ENCODE assay signal across 28 cellular contexts in the genomic region with DNA sequence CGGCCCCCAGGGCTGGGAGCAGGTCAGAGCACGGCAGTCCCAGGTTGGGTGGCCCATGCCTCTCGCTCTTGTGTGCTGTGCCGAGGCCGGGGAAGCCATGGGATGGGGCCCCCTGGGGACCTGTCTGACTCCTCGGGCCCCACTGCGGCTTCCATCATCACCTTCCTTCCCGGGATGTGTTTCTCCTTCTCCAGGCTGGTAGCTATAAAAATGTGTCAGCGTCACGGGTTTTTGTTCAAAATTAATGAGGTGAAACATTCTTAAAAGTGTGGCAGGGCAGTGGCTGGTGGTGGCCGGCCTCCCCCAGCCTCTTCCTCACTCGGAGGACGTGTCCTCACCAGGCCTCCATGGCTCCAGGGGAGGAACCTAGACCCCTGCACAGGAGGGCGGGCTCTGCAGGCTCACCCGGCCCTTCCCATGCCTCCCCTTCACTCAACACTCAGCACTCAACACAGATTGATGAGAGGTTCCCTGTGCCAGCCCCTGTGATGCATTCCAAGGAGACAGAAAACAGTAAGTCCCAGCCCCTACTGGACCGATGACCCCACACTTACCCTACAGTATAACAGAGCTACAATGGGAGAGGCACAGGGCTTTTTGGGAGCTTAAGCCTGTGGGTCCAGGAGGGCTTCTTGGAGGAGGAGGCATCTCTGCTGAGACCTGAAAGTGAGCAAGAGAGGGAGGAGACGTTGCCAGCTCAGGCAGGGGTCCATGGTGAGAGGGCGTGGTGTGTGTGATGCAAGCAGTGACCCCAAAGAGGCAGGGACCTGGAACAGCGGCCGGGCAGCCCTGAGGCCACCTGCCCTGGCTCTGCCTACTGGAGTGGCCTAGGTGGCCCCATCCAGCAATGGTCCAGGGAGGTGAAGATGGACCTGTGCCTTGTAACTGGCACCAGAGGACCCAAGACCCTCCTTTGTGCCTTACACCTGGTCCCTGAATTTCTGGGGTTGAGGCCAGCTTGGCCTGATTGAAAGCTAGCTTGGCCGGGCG. TPM values are rescaled to one million over a fixed set of nuclear protein-coding genes. Genes with fewer than 3 reads are reported as not detected.
DNase-seq lines count a peak whose midpoint lies in the region; ATAC-seq and TF ChIP-seq lines count a peak whose summit lies in the region.
"Had no signal": no experiment of that assay in that cellular context is flagged by ENCODE, and none has a peak within 500 bp of the region (broad histone marks: within the 10 kb centered on the region; RNA-seq: fewer than 3 reads in every experiment).

No MANE protein-coding gene starts in this region.

- no peak overlapping the region for H3K9ac ChIP-seq in mammary epithelial cell (ENCODE audit: insufficient read depth, low read length)

- no peak for TF ChIP-seq POLR2A in breast epithelium (IDR thresholded peaks at IDR 0.05)

- intact Hi-C loops in breast epithelium (cut with DNase I; ENCODE audit: low total_unique reads), result no loop called here
- intact Hi-C loops in mammary epithelial cell (cut with micrococcal nuclease), result no loop called here
- intact Hi-C loops in dendritic cell treated with granulocyte-macrophage colony-stimulating factor and Interleukin-4, amounts not matched to agents 40 ng/mL and 50 ng/mL, for 4 days (cut with micrococcal nuclease), result no loop called here
- intact Hi-C loops in upper lobe of right lung (cut with DNase I), result no loop called here

- H3K9me3 ChIP-seq in breast epithelium (no peaks in the 10 kb centered on the region), mammary epithelial cell (replicated peaks; ENCODE audit: insufficient read depth, low read length) (no peaks in the 10 kb centered on the region), mesodermal cell (ENCODE audit: control insufficient read depth, low read length) (no peaks in the 10 kb centered on the region), upper lobe of right lung (no peaks in the 10 kb centered on the region)
- H3K9me3 ChIP-seq: adrenal gland, heart left ventricle, psoas muscle, SJSA1, upper lobe of left lung had no signal

- dilution Hi-C loops in mammary epithelial cell (cut with HindIII; ENCODE audit: low sequenced_read_pairs), result no loop called here

- H3K36me3 Mint-ChIP-seq in dendritic cell treated with granulocyte-macrophage colony-stimulating factor and Interleukin-4, amounts not matched to agents 40 ng/mL and 50 ng/mL, for 4 days (ENCODE audit: low read depth), result no peaks in the 10 kb centered on the region
- H3K36me3 Mint-ChIP-seq: WTC11 had no signal

- DNase-seq in breast epithelium (ENCODE audit: low spot score in 2 of 2), result no peak
- no peak for DNase-seq in mammary epithelial cell
- no peak for DNase-seq in upper lobe of right lung
- DNase-seq in NCI-H1092 (lab: John Stamatoyannopoulos, UW), result no peak
- no peak for DNase-seq in stimulated activated CD8-positive, alpha-beta memory T cell treated with anti-CD3 and anti-CD28 coated beads, Interleukin-4, amount 100 ng/mL, for 48 hours
- no peak for DNase-seq in NCI-H2029 (lab: John Stamatoyannopoulos, UW)
- DNase-seq: ACHN; activated CD4-positive, alpha-beta T cell treated with anti-CD3 and anti-CD28 coated beads, Interleukin-2, amount 50 U/mL, for 48 hours; activated effector memory CD4-positive, alpha-beta T cell treated with anti-CD3 and anti-CD28 coated beads, Interleukin-2, amount 50 U/mL, for 16 hours; activated T-cell treated with anti-CD3 and anti-CD28 coated beads for 4 hours; adrenal gland; GOT3; heart left ventricle; NCI-H1105 treated with DMSO at 0.1 percent for 48 hours; NCI-H2107; NCI-H510A; NK-92 treated with Interleukin-12 subunit alpha and Interleukin-12 subunit beta, amount 100 ng/mL, for 24 hours; psoas muscle; small intestine; stimulated activated CD4-positive, alpha-beta T cell treated with anti-CD3 and anti-CD28 coated beads, Interleukin-2, amount 100 ng/mL, for 48 hours; stimulated activated naive CD8-positive, alpha-beta T cell treated with anti-CD3 and anti-CD28 coated beads, Interleukin-15, Interleukin-2, amounts not matched to agents 100 U/mL and 50 U/mL, for 24 hours; upper lobe of left lung had no signal

- peaks cover 0 to 12% of the 10 kb centered on the region in 2 donors for H3K4me1 ChIP-seq in breast epithelium
- H3K4me1 ChIP-seq in mammary epithelial cell (ENCODE audit: insufficient read depth, low read length), result peaks cover 9% of the 10 kb centered on the region
- H3K4me1 ChIP-seq in mesodermal cell (ENCODE audit: control insufficient read depth, insufficient read depth, low read length, poor library complexity, severe bottlenecking), result peaks cover 13% of the 10 kb centered on the region
- peaks cover 14% of the 10 kb centered on the region for H3K4me1 ChIP-seq in upper lobe of right lung
- H3K4me1 ChIP-seq: adrenal gland, psoas muscle had no signal

- peaks cover 29% of the 10 kb centered on the region for H3K4me1 Mint-ChIP-seq in dendritic cell treated with granulocyte-macrophage colony-stimulating factor and Interleukin-4, amounts not matched to agents 40 ng/mL and 50 ng/mL, for 4 days (ENCODE audit: low read depth)

- H3K4me3 ChIP-seq in breast epithelium (no peak overlapping the region), mammary epithelial cell (replicated peaks in 1 of 3; ENCODE audit: insufficient read depth in 1 of 3, low read depth in 2 of 3, low read length in 3 of 3) (no peak overlapping the region), mesodermal cell (ENCODE audit: extremely low read depth, insufficient read depth, low read length, poor library complexity, severe bottlenecking) (no peak overlapping the region), upper lobe of right lung (no peak overlapping the region)
- H3K4me3 ChIP-seq: adrenal gland, heart left ventricle, psoas muscle, SJSA1, upper lobe of left lung had no signal

- ATAC-seq in upper lobe of right lung, result peak; percentile 5
- ATAC-seq: heart left ventricle; psoas muscle; stimulated activated naive CD8-positive, alpha-beta T cell treated with anti-CD3 and anti-CD28 coated beads, Interleukin-15, Interleukin-2, amounts not matched to agents 100 U/mL and 50 U/mL, for 24 hours; WTC11 had no signal

- H3K36me3 ChIP-seq in breast epithelium (no peaks in the 10 kb centered on the region), mammary epithelial cell (ENCODE audit: insufficient read depth, low read length) (no peaks in the 10 kb centered on the region), mesodermal cell (ENCODE audit: control insufficient read depth, insufficient read depth, low read length) (no peaks in the 10 kb centered on the region), upper lobe of right lung (no peaks in the 10 kb centered on the region)
- H3K36me3 ChIP-seq: adrenal gland, heart left ventricle, SJSA1, upper lobe of left lung had no signal

- WGBS in mammary epithelial cell (ENCODE audit: low coverage, missing lambda C conversion rate), result 89% methylated on average over 14 of the region's 22 CpGs
- WGBS in mesodermal cell (ENCODE audit: insufficient coverage in 2 of 2), 2 experiments, result 90 to 92% methylated on average over 13 to 16 of the region's 22 CpGs

- no peak overlapping the region for H3K4me2 ChIP-seq in mammary epithelial cell (ENCODE audit: insufficient read depth, low read depth, low read length)

- no peaks in the 10 kb centered on the region for H3K27me3 ChIP-seq in breast epithelium
- no peaks in the 10 kb centered on the region for H3K27me3 ChIP-seq in mammary epithelial cell (ENCODE audit: insufficient read depth, low read length)
- peaks cover 4% of the 10 kb centered on the region for H3K27me3 ChIP-seq in upper lobe of right lung
- H3K27me3 ChIP-seq: adrenal gland, SJSA1, upper lobe of left lung had no signal

- H3K4me3 Mint-ChIP-seq in dendritic cell treated with granulocyte-macrophage colony-stimulating factor and Interleukin-4, amounts not matched to agents 40 ng/mL and 50 ng/mL, for 4 days, result no peak overlapping the region
- H3K4me3 Mint-ChIP-seq: WTC11 had no signal

- no peaks in the 10 kb centered on the region for H3K9me3 Mint-ChIP-seq in dendritic cell treated with granulocyte-macrophage colony-stimulating factor and Interleukin-4, amounts not matched to agents 40 ng/mL and 50 ng/mL, for 4 days
- H3K9me3 Mint-ChIP-seq: WTC11 had no signal

- in situ Hi-C loops in mammary epithelial cell (cut with MboI; ENCODE audit: low sequenced_read_pairs in 2 of 2), result no loop called here

- H3K79me2 ChIP-seq in mammary epithelial cell (ENCODE audit: insufficient read depth, low read length), result no peaks in the 10 kb centered on the region

- CTCF ChIA-PET in mammary epithelial cell (lab: Charles Lee; ENCODE audit: low non-redundant PET), result no interaction called here

- no peak for TF ChIP-seq CTCF in breast epithelium (IDR thresholded peaks at IDR 0.05)
- TF ChIP-seq CTCF in mammary epithelial cell (conservative IDR thresholded peaks at IDR 0.05 in 1 of 2, IDR thresholded peaks at IDR 0.05 in 1 of 2; ENCODE audit: extremely low read depth in 1 of 2, insufficient read depth in 1 of 2, low read depth in 1 of 2, low read length in 2 of 2), result no peak
- TF ChIP-seq CTCF in upper lobe of right lung (IDR thresholded peaks at IDR 0.05), result no peak

- H3K27ac ChIP-seq in breast epithelium (peak overlapping the region; percentile 83 to 95), mammary epithelial cell (ENCODE audit: insufficient read depth, low read depth, low read length) (no peak overlapping the region), mesodermal cell (ENCODE audit: low read depth, low read length, severe bottlenecking) (peak overlapping the region; percentile 29), upper lobe of right lung (no peak overlapping the region)
- H3K27ac ChIP-seq: adrenal gland, C4-2B, heart left ventricle, psoas muscle, SJSA1, upper lobe of left lung had no signal

- H3K27me3 Mint-ChIP-seq in dendritic cell treated with granulocyte-macrophage colony-stimulating factor and Interleukin-4, amounts not matched to agents 40 ng/mL and 50 ng/mL, for 4 days, result peaks cover 14% of the 10 kb centered on the region

- BruUV-seq in mammary epithelial cell (replicated peaks; lab: Mats Ljungman, UMichigan), result no TSS peak

- H2AFZ ChIP-seq in mammary epithelial cell (ENCODE audit: low read depth, low read length), result no peak overlapping the region

- peak overlapping the region; percentile 4 for H3K27ac Mint-ChIP-seq in dendritic cell treated with granulocyte-macrophage colony-stimulating factor and Interleukin-4, amounts not matched to agents 40 ng/mL and 50 ng/mL, for 4 days

- H4K20me1 ChIP-seq in mammary epithelial cell (ENCODE audit: insufficient read depth, low read length), result no peaks in the 10 kb centered on the region

RNA-seq across cellular contexts. Expression of gene PTGES, which starts 43.1 kb away (rescaled TPM):
- total RNA-seq in breast epithelium, result 10 to 100 TPM; 21.8 to 36.7 (median 25.3) TPM
- total RNA-seq in mammary epithelial cell, result 10 to 100 TPM in 1 of 2 donors, 1 to 10 TPM in 1; 6.2 to 57.2 TPM
- 59.6 TPM for polyA plus RNA-seq in mammary epithelial cell
- polyA minus RNA-seq in mammary epithelial cell, result 69.8 TPM
- 7.3 TPM for polyA plus RNA-seq in mesodermal cell (2013, experiment 1 of 2)
- polyA plus RNA-seq in mesodermal cell (2013, experiment 2 of 2), result 5.4 TPM
- 2.1 TPM for total RNA-seq in upper lobe of right lung

RNA-seq across cellular contexts. Expression of gene PRRX2, which starts 44.3 kb away (rescaled TPM):
- total RNA-seq in breast epithelium, result 10 to 100 TPM in 1 of 3 donors, 1 to 10 TPM in 2; 4.4 to 35.1 (median 9.9) TPM
- total RNA-seq in mammary epithelial cell, result under 1 TPM in 1 of 2 donors, not detected in 1; 0.33 TPM
- polyA plus RNA-seq in mammary epithelial cell, result not detected
- polyA minus RNA-seq in mammary epithelial cell, result not detected
- polyA plus RNA-seq in mesodermal cell (2013, experiment 1 of 2), result 19.4 TPM
- polyA plus RNA-seq in mesodermal cell (2013, experiment 2 of 2), result 14.9 TPM
- 1.1 TPM for total RNA-seq in upper lobe of right lung
- total RNA-seq: bronchial epithelial cell had no signal

Comparison
In these comparisons a context has a peak if more than half of its experiments do, and no peak if none do; other contexts are left out.
1. H3K27ac ChIP-seq: peak in breast epithelium (2 of 2) and mesodermal cell (single experiment); none in mammary epithelial cell (single experiment) and upper lobe of right lung (single experiment).